20 cellular contexts compared by ENCODE assay signal in the genomic region with DNA sequence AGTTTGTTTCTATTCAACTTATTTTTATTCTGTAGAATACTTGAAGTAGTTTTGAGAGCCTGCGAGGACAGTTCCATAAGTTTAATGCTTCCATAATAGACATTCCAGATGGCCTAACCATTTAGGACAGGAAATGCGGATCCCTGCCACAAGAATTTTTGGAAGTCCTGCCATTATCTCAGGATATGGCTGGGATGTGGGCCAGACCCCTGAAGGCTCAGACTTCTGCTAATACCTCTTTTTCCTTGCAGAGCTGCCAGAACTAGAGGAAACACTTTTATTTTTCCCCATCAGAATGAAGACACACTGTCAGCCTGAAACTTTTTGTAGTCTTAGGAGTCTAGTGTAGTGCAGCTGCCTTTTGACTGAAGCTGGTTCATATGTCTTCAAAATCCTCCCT.
A peak's percentile ranks its signal among the peaks of the same experiment; 100 is the strongest.
DNase-seq lines count a peak whose midpoint lies in the region; ATAC-seq and TF ChIP-seq lines count a peak whose summit lies in the region.
"Had no signal": no experiment of that assay in that cellular context is flagged by ENCODE, and none has a peak within 500 bp of the region (broad histone marks: within the 10 kb centered on the region; RNA-seq: fewer than 3 reads in every experiment).

No MANE protein-coding gene starts in this region.

- ATAC-seq in heart right ventricle (peak in 5 of 8 donors; percentile 44 to 58 (median 46)), left cardiac atrium (no peak), GM19023 (IDR thresholded peaks at IDR 0.05; ENCODE audit: unreplicated experiment) (no peak)
- no peak for ATAC-seq in activated CD4-positive, CD25-positive, alpha-beta regulatory T cell treated with anti-CD3 and anti-CD28 coated beads, Interleukin-2, amount 50 U/mL, for 24 hours
- ATAC-seq: GM23338, HCT116 had no signal

- H3K9me3 ChIP-seq in heart right ventricle (peaks cover 0 to 19% (median 6%) of the 10 kb centered on the region in 11 donors), smooth muscle cell (replicated peaks; ENCODE audit: low read depth) (no peaks in the 10 kb centered on the region)
- H3K9me3 ChIP-seq: BE2C had no signal

- H3K79me2 ChIP-seq in smooth muscle cell (ENCODE audit: low read depth), result no peaks in the 10 kb centered on the region

- peaks cover 0 to 14% (median 3%) of the 10 kb centered on the region in 9 donors for H3K4me1 ChIP-seq in heart right ventricle
- no peaks in the 10 kb centered on the region for H3K4me1 ChIP-seq in smooth muscle cell (ENCODE audit: low read depth)
- H3K4me1 ChIP-seq: BE2C had no signal

- peak overlapping the region; percentile 33 for H3K4me2 ChIP-seq in smooth muscle cell
- H3K4me2 ChIP-seq: BLaER1 treated with 17β-estradiol and CSF1 and Interleukin-3, amounts not matched to agents 10 nM and 100 nM; GM23338 had no signal

- H3K36me3 ChIP-seq in heart right ventricle (no peaks in the 10 kb centered on the region), smooth muscle cell (ENCODE audit: low read depth) (no peaks in the 10 kb centered on the region)
- H3K36me3 ChIP-seq: BE2C; BLaER1 treated with 17β-estradiol and CSF1 and Interleukin-3, amounts not matched to agents 10 nM and 100 nM had no signal

- peak in 1 of 2 donors; percentile 10 for DNase-seq in heart right ventricle
- DNase-seq in left cardiac atrium, result no peak
- peak; percentile 4 for DNase-seq in G401 (ENCODE audit: low spot score)
- peak; percentile 63 for DNase-seq in NCI-H446 treated with DMSO at 0.1 percent for 48 hours (lab: John Stamatoyannopoulos, UW)
- DNase-seq in smooth muscle cell (lab: John Stamatoyannopoulos, UW; ENCODE audit: unreplicated experiment), result no peak
- DNase-seq in cerebellum (ENCODE audit: low spot score), result no peak
- DNase-seq: ACHN; AML-193; BE2C; CD4-positive, alpha-beta T cell; CD8-positive, alpha-beta memory T cell; DMS 273 treated with DMSO at 0.1 percent for 48 hours; DMS79; H9 had no signal

- H3K27me3 ChIP-seq in heart right ventricle (no peaks in the 10 kb centered on the region), smooth muscle cell (ENCODE audit: low read depth) (no peaks in the 10 kb centered on the region)
- H3K27me3 ChIP-seq: BE2C; BLaER1 treated with 17β-estradiol and CSF1 and Interleukin-3, amounts not matched to agents 10 nM and 100 nM had no signal

- no peak overlapping the region for H3K4me3 ChIP-seq in heart right ventricle
- no peak overlapping the region for H3K4me3 ChIP-seq in smooth muscle cell
- H3K4me3 ChIP-seq: BLaER1 treated with 17β-estradiol and CSF1 and Interleukin-3, amounts not matched to agents 10 nM and 100 nM; GM23338 had no signal

- no peak for TF ChIP-seq CTCF in heart right ventricle (IDR thresholded peaks at IDR 0.05)
- TF ChIP-seq CTCF in smooth muscle cell (IDR thresholded peaks at IDR 0.05; ENCODE audit: borderline replicate concordance, insufficient read depth, poor library complexity, severe bottlenecking), result no peak

- intact Hi-C loops in heart right ventricle (cut with DNase I), result no loop called here
- intact Hi-C loops in left cardiac atrium (cut with DNase I), result no loop called here

- 47 to 64% methylated on average over 2 of the region's 2 CpGs for WGBS in heart right ventricle, 2 donors
- 52% methylated on average over 2 of the region's 2 CpGs for WGBS in smooth muscle cell (ENCODE audit: low lambda C conversion rate)

- no peaks in the 10 kb centered on the region for H3F3A ChIP-seq in smooth muscle cell (ENCODE audit: low read depth)

- H3K27ac ChIP-seq in heart right ventricle (no peak overlapping the region), smooth muscle cell (ENCODE audit: low read depth) (no peak overlapping the region)
- H3K27ac ChIP-seq: 22Rv1; BLaER1 treated with 17β-estradiol and CSF1 and Interleukin-3, amounts not matched to agents 10 nM and 100 nM had no signal

- H4K20me1 ChIP-seq in smooth muscle cell (ENCODE audit: low read depth), result no peaks in the 10 kb centered on the region
- H4K20me1 ChIP-seq: BLaER1 treated with 17β-estradiol and CSF1 and Interleukin-3, amounts not matched to agents 10 nM and 100 nM had no signal

- H3K9ac ChIP-seq in smooth muscle cell (ENCODE audit: low read depth), result no peak overlapping the region
- H3K9ac ChIP-seq: BLaER1 treated with 17β-estradiol and CSF1 and Interleukin-3, amounts not matched to agents 10 nM and 100 nM had no signal

- no peak overlapping the region for H2AFZ ChIP-seq in smooth muscle cell (ENCODE audit: low read depth)
- H2AFZ ChIP-seq: GM23338 had no signal

- in situ Hi-C loops in G401 (cut with HindIII; ENCODE audit: low sequenced_read_pairs), result no loop called here

Comparison
In these comparisons a context has a peak if more than half of its experiments do, and no peak if none do; other contexts are left out.
1. ATAC-seq: peak in heart right ventricle (5 of 8); none in left cardiac atrium (0 of 2), activated CD4-positive, CD25-positive, alpha-beta regulatory T cell treated with anti-CD3 and anti-CD28 coated beads, Interleukin-2, amount 50 U/mL, for 24 hours (0 of 2) and GM19023 (single experiment).
2. DNase-seq: peak in G401 (single experiment) and NCI-H446 treated with DMSO at 0.1 percent for 48 hours (single experiment); none in left cardiac atrium (single experiment), smooth muscle cell (single experiment) and cerebellum (single experiment).